ENCODE assay signal across 9 cellular contexts in genomic region chr12:3216726-3217682, GRCh38.
A peak's percentile ranks its signal among the peaks of the same experiment; 100 is the strongest.
DNase-seq lines count a peak whose midpoint lies in the region; ATAC-seq and TF ChIP-seq lines count a peak whose summit lies in the region.
"Had no signal": no experiment of that assay in that cellular context is flagged by ENCODE, and none has a peak within 500 bp of the region (broad histone marks: within the 10 kb centered on the region; RNA-seq: fewer than 3 reads in every experiment).

No MANE protein-coding gene starts in this region.

- ATAC-seq in Right ventricle myocardium superior (ENCODE audit: poor library complexity) (peak; percentile 36), GM21723 (IDR thresholded peaks at IDR 0.05; ENCODE audit: unreplicated experiment) (no peak)

- 80 to 84% methylated on average over 9 to 12 of the region's 12 CpGs for WGBS in testis, 2 donors

- no peaks in the 10 kb centered on the region for H3K27me3 ChIP-seq in testis

- H3K9me3 ChIP-seq in testis = no peaks in the 10 kb centered on the region

- no peak for TF ChIP-seq POLR2A in testis (IDR thresholded peaks at IDR 0.05)

- no peak for TF ChIP-seq CTCF in testis (IDR thresholded peaks at IDR 0.05)

- H3K36me3 ChIP-seq in testis (ENCODE audit: low read depth, missing control alignments) = no peaks in the 10 kb centered on the region

- intact Hi-C loops in Right ventricle myocardium superior (cut with DNase I) = no loop called here
- intact Hi-C loops in cardiac septum (cut with DNase I) = no loop called here
- intact Hi-C loops in testis (cut with DNase I; ENCODE audit: low total_unique reads) = no loop called here

- no peak overlapping the region for H3K4me3 ChIP-seq in testis

- H3K4me1 ChIP-seq in testis = peaks cover 21% of the 10 kb centered on the region

- H3K27ac ChIP-seq in testis = no peak overlapping the region

- no peak for DNase-seq in Right ventricle myocardium superior
- no peak for DNase-seq in cardiac septum (ENCODE audit: low spot score)
- peak; percentile 68 for DNase-seq in cerebellum (ENCODE audit: low spot score)
- peak; percentile 83 for DNase-seq in kidney tubule cell (ENCODE audit: low spot score)
- no peak for DNase-seq in testis
- no peak for DNase-seq in NCI-H1417 treated with DMSO at 0.1 percent for 48 hours (lab: John Stamatoyannopoulos, UW)
- no peak for DNase-seq in NCI-H345 (lab: John Stamatoyannopoulos, UW)
- DNase-seq: NCI-H526 treated with DMSO at 0.1 percent for 48 hours had no signal

Comparison
In these comparisons a context has a peak if more than half of its experiments do, and no peak if none do; other contexts are left out.
1. DNase-seq: peak in cerebellum (single experiment) and kidney tubule cell (single experiment); none in Right ventricle myocardium superior (single experiment), cardiac septum (single experiment), testis (single experiment), NCI-H1417 treated with DMSO at 0.1 percent for 48 hours (single experiment) and NCI-H345 (single experiment).